29 cellular contexts compared by ENCODE assay signal in genomic region chr4:52614241-52614640, GRCh38.
"Had no signal": no experiment of that assay in that cellular context is flagged by ENCODE, and none has a peak within 500 bp of the region (broad histone marks: within the 10 kb centered on the region; RNA-seq: fewer than 3 reads in every experiment).

No MANE protein-coding gene starts in this region.

- DNase-seq: stimulated activated CD4-positive, alpha-beta T cell treated with anti-CD3 and anti-CD28 coated beads, Interleukin-2, amount 100 ng/mL, for 48 hours; stimulated activated CD4-positive, alpha-beta T cell treated with anti-CD3 and anti-CD28 coated beads, Interleukin-4, amount 100 ng/mL, for 1 hour; stimulated activated CD4-positive, alpha-beta T cell treated with anti-CD3 and anti-CD28 coated beads, Interleukin-4, amount 100 ng/mL, for 24 hours; stimulated activated CD4-positive, alpha-beta T cell treated with anti-CD3 and anti-CD28 coated beads, Interleukin-4, amount 100 ng/mL, for 4 hours; stimulated activated CD8-positive, alpha-beta memory T cell treated with anti-CD3 and anti-CD28 coated beads, Interleukin-4, amount 100 ng/mL, for 48 hours; stimulated activated naive B cell treated with anti-CD40 and anti-IgM and Interleukin-4, amounts not matched to agents 10 μg/mL and 1 μg/mL and 100 μg/mL, for 72 hours; stimulated activated naive CD4-positive, alpha-beta T cell; stimulated activated naive CD4-positive, alpha-beta T cell treated with Interleukin-2 at 50 U/mL for 16 hours; stimulated activated naive CD8-positive, alpha-beta T cell treated with anti-CD3 and anti-CD28 coated beads, Interleukin-15, amount 100 ng/mL, for 72 hours; stimulated activated naive CD8-positive, alpha-beta T cell treated with anti-CD3 and anti-CD28 coated beads, Interleukin-15, Interleukin-2, amounts not matched to agents 100 U/mL and 50 U/mL, for 24 hours; stomach; substantia nigra; testis; thyroid gland; tibial artery; transverse colon; trophoblast cell; upper lobe of left lung; upper lobe of right lung; uterus had no signal

- H3K27ac ChIP-seq: stomach, suprapubic skin, testis, thoracic aorta, thyroid gland, tibial artery, tibial nerve, transverse colon, upper lobe of left lung, upper lobe of right lung, uterus, vagina had no signal

- H3K36me3 ChIP-seq: thyroid gland, transverse colon, uterus had no signal

- H3K4me1 Mint-ChIP-seq: stimulated activated memory B cell treated with anti-CD40 and anti-IgM and Interleukin-4, amounts not matched to agents 10 μg/mL and 1 μg/mL and 100 μg/mL, for 72 hours; stimulated activated naive B cell treated with anti-CD40 and anti-IgM and Interleukin-4, amounts not matched to agents 10 μg/mL and 1 μg/mL and 100 μg/mL, for 72 hours had no signal

- ATAC-seq: stimulated activated effector memory CD8-positive, alpha-beta T cell treated with anti-CD3 and anti-CD28 coated beads, Interleukin-12 subunit alpha, Interleukin-12 subunit beta, amount 100 ng/mL, for 72 hours; stimulated activated memory B cell treated with anti-CD40 and anti-IgM and Interleukin-4, amounts not matched to agents 10 μg/mL and 1 μg/mL and 100 μg/mL, for 72 hours; stimulated activated naive B cell treated with anti-CD40 and anti-IgM and Interleukin-4, amounts not matched to agents 10 μg/mL and 1 μg/mL and 100 μg/mL, for 72 hours; stimulated activated naive CD8-positive, alpha-beta T cell treated with anti-CD3 and anti-CD28 coated beads, Interleukin-15, amount 100 ng/mL, for 72 hours; stimulated activated naive CD8-positive, alpha-beta T cell treated with anti-CD3 and anti-CD28 coated beads, Interleukin-15, Interleukin-2, amounts not matched to agents 100 U/mL and 50 U/mL, for 24 hours; upper lobe of right lung had no signal

- H3K9me3 Mint-ChIP-seq: stimulated activated effector memory CD8-positive, alpha-beta T cell treated with anti-CD3 and anti-CD28 coated beads, Interleukin-12 subunit alpha, Interleukin-12 subunit beta, amount 100 ng/mL, for 72 hours; stimulated activated memory B cell treated with anti-CD40 and anti-IgM and Interleukin-4, amounts not matched to agents 10 μg/mL and 1 μg/mL and 100 μg/mL, for 72 hours; stimulated activated naive CD8-positive, alpha-beta T cell treated with anti-CD3 and anti-CD28 coated beads, Interleukin-15, Interleukin-2, amounts not matched to agents 100 ng/mL and 50 ng/mL, for 24 hours had no signal

- H3K9me3 ChIP-seq: stomach, suprapubic skin, testis, thoracic aorta, thyroid gland, tibial artery, tibial nerve, transverse colon, upper lobe of left lung, upper lobe of right lung, uterus, vagina had no signal

- H3K27me3 ChIP-seq: stomach, suprapubic skin, testis, thyroid gland, tibial artery, tibial nerve, transverse colon, upper lobe of left lung, upper lobe of right lung, uterus, vagina had no signal

- H3K4me3 Mint-ChIP-seq: stimulated activated effector memory CD8-positive, alpha-beta T cell treated with anti-CD3 and anti-CD28 coated beads, Interleukin-12 subunit alpha, Interleukin-12 subunit beta, amount 100 ng/mL, for 72 hours; stimulated activated memory B cell treated with anti-CD40 and anti-IgM and Interleukin-4, amounts not matched to agents 10 μg/mL and 1 μg/mL and 100 μg/mL, for 72 hours; stimulated activated naive B cell treated with anti-CD40 and anti-IgM and Interleukin-4, amounts not matched to agents 10 μg/mL and 1 μg/mL and 100 μg/mL, for 72 hours; stimulated activated naive CD8-positive, alpha-beta T cell treated with anti-CD3 and anti-CD28 coated beads, Interleukin-15, amount 100 ng/mL, for 72 hours; stimulated activated naive CD8-positive, alpha-beta T cell treated with anti-CD3 and anti-CD28 coated beads, Interleukin-15, Interleukin-2, amounts not matched to agents 100 ng/mL and 50 ng/mL, for 24 hours; type B pancreatic cell had no signal

- H3K27me3 Mint-ChIP-seq: stimulated activated memory B cell treated with anti-CD40 and anti-IgM and Interleukin-4, amounts not matched to agents 10 μg/mL and 1 μg/mL and 100 μg/mL, for 72 hours; stimulated activated naive B cell treated with anti-CD40 and anti-IgM and Interleukin-4, amounts not matched to agents 10 μg/mL and 1 μg/mL and 100 μg/mL, for 72 hours; stimulated activated naive CD8-positive, alpha-beta T cell treated with anti-CD3 and anti-CD28 coated beads, Interleukin-15, amount 100 ng/mL, for 72 hours; stimulated activated naive CD8-positive, alpha-beta T cell treated with anti-CD3 and anti-CD28 coated beads, Interleukin-15, Interleukin-2, amounts not matched to agents 100 ng/mL and 50 ng/mL, for 24 hours; type B pancreatic cell had no signal

- H3K4me1 ChIP-seq: suprapubic skin, tibial artery, upper lobe of left lung, upper lobe of right lung, uterus, vagina had no signal

- H3K4me3 ChIP-seq: stomach, suprapubic skin, testis, thoracic aorta, thyroid gland, tibial artery, tibial nerve, transverse colon, upper lobe of left lung, upper lobe of right lung, uterus, vagina had no signal

- H3K27ac Mint-ChIP-seq: stimulated activated effector memory CD8-positive, alpha-beta T cell treated with anti-CD3 and anti-CD28 coated beads, Interleukin-12 subunit alpha, Interleukin-12 subunit beta, amount 100 ng/mL, for 72 hours; stimulated activated memory B cell treated with anti-CD40 and anti-IgM and Interleukin-4, amounts not matched to agents 10 μg/mL and 1 μg/mL and 100 μg/mL, for 72 hours; stimulated activated naive B cell treated with anti-CD40 and anti-IgM and Interleukin-4, amounts not matched to agents 10 μg/mL and 1 μg/mL and 100 μg/mL, for 72 hours; stimulated activated naive CD8-positive, alpha-beta T cell treated with anti-CD3 and anti-CD28 coated beads, Interleukin-15, amount 100 ng/mL, for 72 hours; stimulated activated naive CD8-positive, alpha-beta T cell treated with anti-CD3 and anti-CD28 coated beads, Interleukin-15, Interleukin-2, amounts not matched to agents 100 ng/mL and 50 ng/mL, for 24 hours; type B pancreatic cell had no signal

- FAIRE-seq: urothelium cell line had no signal
